Comparison of ENCODE assay signal across 23 cellular contexts in genomic region chr1:207396360-207396759, GRCh38.
"Had no signal": no experiment of that assay in that cellular context is flagged by ENCODE, and none has a peak within 500 bp of the region (broad histone marks: within the 10 kb centered on the region; RNA-seq: fewer than 3 reads in every experiment).

No MANE protein-coding gene starts in this region.

- H3K4me3 Mint-ChIP-seq: activated B cell treated with CpG ODN at 0.5 μM for 24 hours; activated CD4-positive, alpha-beta T cell treated with anti-CD3 and anti-CD28 coated beads, Interleukin-2, amount 10 ng/mL, durations not matched to agents 24 days and 14 days; activated CD8-positive, alpha-beta memory T cell treated with anti-CD3 and anti-CD28 coated beads, Interleukin-2, amount 10 ng/mL, durations not matched to agents 7 days and 5 days; activated naive CD8-positive, alpha-beta T cell treated with anti-CD3 and anti-CD28 coated beads, Interleukin-2, amount 50 U/mL, for 24 hours; activated T-cell treated with anti-CD3 and anti-CD28 coated beads, Interleukin-2, amount 50 U/mL, for 4 hours; T-cell had no signal

- H3K36me3 Mint-ChIP-seq: T-cell had no signal

- H3K4me1 Mint-ChIP-seq: activated CD8-positive, alpha-beta memory T cell treated with anti-CD3 and anti-CD28 coated beads, Interleukin-2, amount 10 ng/mL, durations not matched to agents 7 days and 5 days; T-cell had no signal

- H3K9me3 Mint-ChIP-seq: activated T-cell treated with anti-CD3 and anti-CD28 coated beads, Interleukin-2, amount 50 U/mL, for 4 hours had no signal

- H3K27ac Mint-ChIP-seq: activated B cell treated with CpG ODN at 0.5 μM for 24 hours; activated CD4-positive, alpha-beta T cell treated with anti-CD3 and anti-CD28 coated beads, Interleukin-2, amount 10 ng/mL, durations not matched to agents 24 days and 14 days; activated CD8-positive, alpha-beta memory T cell treated with anti-CD3 and anti-CD28 coated beads, Interleukin-2, amount 10 ng/mL, durations not matched to agents 7 days and 5 days; activated naive CD4-positive, alpha-beta T cell treated with anti-CD3 and anti-CD28 coated beads, Interleukin-2, amount 50 U/mL, for 72 hours; activated naive CD8-positive, alpha-beta T cell treated with anti-CD3 and anti-CD28 coated beads, Interleukin-2, amount 50 U/mL, for 24 hours; T-cell had no signal

- H3K27me3 Mint-ChIP-seq: activated B cell treated with CpG ODN at 0.5 μM for 24 hours; activated naive CD8-positive, alpha-beta T cell treated with anti-CD3 and anti-CD28 coated beads, Interleukin-2, amount 50 U/mL, for 24 hours had no signal

- DNase-seq: activated B cell treated with CpG ODN at 0.5 μM for 24 hours; activated CD4-positive, alpha-beta T cell treated with anti-CD3 and anti-CD28 coated beads for 1 hour; activated CD4-positive, alpha-beta T cell treated with anti-CD3 and anti-CD28 coated beads, Interleukin-2, amount 10 ng/mL, durations not matched to agents 24 days and 14 days; activated CD4-positive, alpha-beta T cell treated with anti-CD3 and anti-CD28 coated beads, Interleukin-2, amount 50 U/mL, for 48 hours; activated CD8-positive, alpha-beta memory T cell treated with anti-CD3 and anti-CD28 coated beads, Interleukin-2, amount 10 ng/mL, durations not matched to agents 7 days and 5 days; activated effector memory CD4-positive, alpha-beta T cell treated with anti-CD3 and anti-CD28 coated beads, Interleukin-2, amount 50 U/mL, for 16 hours; activated naive CD4-positive, alpha-beta T cell treated with Interleukin-2 at 50 U/mL for 16 hours; activated naive CD8-positive, alpha-beta T cell treated with anti-CD3 and anti-CD28 coated beads, Interleukin-2, amount 50 U/mL, for 24 hours; activated T-cell treated with anti-CD3 and anti-CD28 coated beads, Interleukin-2, amount 50 U/mL, for 4 hours; amniotic stem cell; body of pancreas; central memory CD4-positive, alpha-beta T cell; Karpas-422; NCI-H1092; NCI-H1930; NCI-H345; NCI-H510A; SIG-M5; T-cell; T-helper 2 cell; T1000 had no signal

- H3K4me3 ChIP-seq: ascending aorta, body of pancreas had no signal
